1 cellular context compared by ENCODE assay signal in genomic region chr11:110148775-110149744, GRCh38.
TF ChIP-seq lines count a peak whose summit lies in the region.

No MANE protein-coding gene starts in this region.

TF ChIP-seq in GM12878, 131 proteins besides CTCF, POLR2A, EP300 and RAD21 (continued from another document):
- TF ChIP-seq USF2 (IDR thresholded peaks at IDR 0.05; ENCODE audit: borderline replicate concordance, low read depth, low read length) (no peak), CHD4 (IDR thresholded peaks at IDR 0.05) (no peak), ASH2L (IDR thresholded peaks at IDR 0.05; ENCODE audit: borderline replicate concordance, low read depth) (no peak), POU2F2 (IDR thresholded peaks at IDR 0.05; ENCODE audit: borderline replicate concordance, low read depth, low read length) (no peak), NBN (IDR thresholded peaks at IDR 0.05) (no peak), IRF3 (IDR thresholded peaks at IDR 0.05) (no peak), ZNF592 (IDR thresholded peaks at IDR 0.05) (no peak), CBFB (IDR thresholded peaks at IDR 0.05; ENCODE audit: low read depth) (no peak), ZBTB4 (CRISPR knock-in tag; IDR thresholded peaks at IDR 0.05) (no peak), KAT2A (conservative IDR thresholded peaks at IDR 0.05; ENCODE audit: control insufficient read depth, low read depth, low read length) (no peak), E2F4 (IDR thresholded peaks at IDR 0.05; ENCODE audit: low read depth, low read length) (no peak), KLF5 (IDR thresholded peaks at IDR 0.05; ENCODE audit: partially characterized antibody) (no peak), SP1 (IDR thresholded peaks at IDR 0.05; ENCODE audit: low read depth, low read length) (no peak), SKIL (IDR thresholded peaks at IDR 0.05; ENCODE audit: low read depth, poor library complexity, severe bottlenecking) (no peak)
